Comparison of ENCODE assay signal across 14 cellular contexts in genomic region chr6:98323605-98324004, GRCh38.
DNase-seq lines count a peak whose midpoint lies in the region; ATAC-seq lines count a peak whose summit lies in the region.
"Had no signal": no experiment of that assay in that cellular context is flagged by ENCODE, and none has a peak within 500 bp of the region (broad histone marks: within the 10 kb centered on the region; RNA-seq: fewer than 3 reads in every experiment).

No MANE protein-coding gene starts in this region.

- no peak for DNase-seq in retina
- no peak for DNase-seq in middle frontal gyrus (ENCODE audit: extremely low spot score, low spot score)
- no peak for DNase-seq in NK-92 (lab: John Stamatoyannopoulos, UW; ENCODE audit: unreplicated experiment)
- DNase-seq in stimulated activated CD4-positive, alpha-beta T cell treated with anti-CD3 and anti-CD28 coated beads, Interleukin-15, amount 100 ng/mL, for 24 hours, result no peak
- DNase-seq: activated T-cell treated with anti-CD3 and anti-CD28 coated beads, Interleukin-2, amount 50 U/mL, for 24 hours; DMS 273 treated with DMSO at 0.1 percent for 48 hours; KBM-7; pancreas had no signal

- ATAC-seq in GM18519 (IDR thresholded peaks at IDR 0.05; ENCODE audit: low FRiP score, unreplicated experiment), result peak; percentile 80
- peak; percentile 73 for ATAC-seq in GM21423 (IDR thresholded peaks at IDR 0.05; ENCODE audit: unreplicated experiment)
- peak; percentile 86 for ATAC-seq in HG02973 (IDR thresholded peaks at IDR 0.05; ENCODE audit: unreplicated experiment)
- peak; percentile 86 for ATAC-seq in HG03521 (IDR thresholded peaks at IDR 0.05; ENCODE audit: unreplicated experiment)
- ATAC-seq: pancreas; SK-N-SH treated with all-trans-retinoic acid at 6 μM for 48 hours; stimulated activated effector memory CD8-positive, alpha-beta T cell treated with anti-CD3 and anti-CD28 coated beads, Interleukin-12 subunit alpha, Interleukin-12 subunit beta, amount 100 ng/mL, for 72 hours had no signal
